In the genomic region with DNA sequence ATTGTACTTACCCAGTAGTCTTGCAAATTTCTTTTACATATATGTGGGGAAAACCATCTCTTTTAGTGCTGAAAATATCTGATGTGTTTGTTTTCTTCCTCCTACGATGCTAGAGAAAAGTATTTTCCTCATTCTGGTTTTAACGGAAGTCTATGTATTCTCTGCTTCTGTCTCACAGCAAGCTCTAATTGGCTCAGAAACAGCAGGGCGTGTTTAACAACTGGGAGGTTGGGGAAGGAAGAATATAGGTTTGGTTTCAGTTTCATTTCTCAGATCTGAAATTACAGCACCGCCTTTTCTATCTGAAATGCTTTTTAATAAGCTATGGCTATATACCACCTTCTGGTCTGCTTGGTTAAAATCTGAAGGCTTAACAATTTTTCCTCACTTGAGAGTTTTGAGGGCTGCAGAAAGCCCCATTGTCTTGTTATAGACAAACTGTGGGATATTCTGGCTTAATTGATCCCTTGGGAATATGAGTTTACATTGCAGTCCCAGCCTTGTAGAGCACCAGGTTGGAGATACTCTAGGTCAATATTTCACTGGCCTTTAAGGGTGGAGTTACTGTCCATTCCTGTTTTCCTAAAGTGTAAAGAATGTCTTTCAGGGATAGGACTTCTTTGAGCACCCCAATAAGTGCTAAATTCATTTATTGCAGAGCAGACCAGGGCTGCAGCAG, we compare ENCODE assay signal across 8 cellular contexts. TPM values are rescaled to one million over a fixed set of nuclear protein-coding genes. Genes with fewer than 3 reads are reported as not detected.
DNase-seq lines count a peak whose midpoint lies in the region; ATAC-seq and TF ChIP-seq lines count a peak whose summit lies in the region.

A gene (minus strand): TSS at position 128 of the 679 bp plus-strand sequence. CDS start 11,882 bp downstream, outside the sequence.

- H3K27ac Mint-ChIP-seq in CD4-positive, CD25-positive, alpha-beta regulatory T cell = peak within 1 kb of the TSS; percentile 89 to 98 (median 95)

- no peak for TF ChIP-seq CTCF in stomach (IDR thresholded peaks at IDR 0.05)

- peaks cover 44% of the 10 kb centered on the region for H3K36me3 Mint-ChIP-seq in CD4-positive, CD25-positive, alpha-beta regulatory T cell

- no peaks in the 10 kb centered on the region for H3K27me3 ChIP-seq in CD4-positive, CD25-positive, alpha-beta regulatory T cell (ENCODE audit: control insufficient read depth, insufficient read depth, low read length)
- H3K27me3 ChIP-seq in effector memory CD4-positive, alpha-beta T cell (replicated peaks; ENCODE audit: control insufficient read depth, insufficient read depth, low read length, poor library complexity, severe bottlenecking) = no peaks in the 10 kb centered on the region
- no peaks in the 10 kb centered on the region for H3K27me3 ChIP-seq in muscle layer of duodenum (ENCODE audit: low read depth, low read length)
- no peaks in the 10 kb centered on the region for H3K27me3 ChIP-seq in stomach

- peak within 1 kb of the TSS; percentile 89 for H3K27ac ChIP-seq in CD4-positive, CD25-positive, alpha-beta regulatory T cell (ENCODE audit: insufficient read depth, low read length, poor library complexity, severe bottlenecking)
- peak within 1 kb of the TSS; percentile 76 for H3K27ac ChIP-seq in effector memory CD4-positive, alpha-beta T cell (ENCODE audit: insufficient read depth, low read length, poor library complexity, severe bottlenecking)
- H3K27ac ChIP-seq in muscle layer of duodenum (ENCODE audit: low read length) = peak within 1 kb of the TSS; percentile 62
- peak within 1 kb of the TSS in 4 of 5 donors; percentile 57 to 80 (median 70) for H3K27ac ChIP-seq in stomach

- H3K4me1 Mint-ChIP-seq in CD4-positive, CD25-positive, alpha-beta regulatory T cell = peaks cover 36 to 56% (median 43%) of the 10 kb centered on the region in 4 donors

- peaks cover 20% of the 10 kb centered on the region for H3K36me3 ChIP-seq in CD4-positive, CD25-positive, alpha-beta regulatory T cell (ENCODE audit: control insufficient read depth, insufficient read depth, low read length)
- H3K36me3 ChIP-seq in effector memory CD4-positive, alpha-beta T cell (ENCODE audit: control insufficient read depth, insufficient read depth, low read length) = no peaks in the 10 kb centered on the region
- no peaks in the 10 kb centered on the region for H3K36me3 ChIP-seq in muscle layer of duodenum (ENCODE audit: control insufficient read depth in 1 of 2, insufficient read depth in 2 of 2, low read length in 2 of 2)
- H3K36me3 ChIP-seq in stomach = peaks cover 0 to 9% (median 7%) of the 10 kb centered on the region in 4 donors

- no peak for TF ChIP-seq POLR2A in stomach (IDR thresholded peaks at IDR 0.05)

- DNase-seq in CD4-positive, CD25-positive, alpha-beta regulatory T cell = peak; percentile 56 to 92 (median 81)
- peak; percentile 15 for DNase-seq in NCI-H510A (lab: John Stamatoyannopoulos, UW)
- peak; percentile 50 to 52 for DNase-seq in activated CD4-positive, alpha-beta T cell treated with anti-CD3 and anti-CD28 coated beads for 4 hours
- DNase-seq in effector memory CD4-positive, alpha-beta T cell = peak; percentile 28 to 58 (median 40)
- DNase-seq in stomach = peak; percentile 51

- peaks cover 0 to 5% of the 10 kb centered on the region in 2 experiments for H3K9me3 ChIP-seq in CD4-positive, CD25-positive, alpha-beta regulatory T cell (ENCODE audit: control insufficient read depth in 2 of 2, low read length in 2 of 2)
- no peaks in the 10 kb centered on the region for H3K9me3 ChIP-seq in effector memory CD4-positive, alpha-beta T cell (ENCODE audit: control insufficient read depth, low read length)
- H3K9me3 ChIP-seq in muscle layer of duodenum (ENCODE audit: control insufficient read depth in 1 of 2, low read length in 2 of 2) (peaks cover 0 to 9% of the 10 kb centered on the region in 2 donors), stomach (peaks cover 0 to 10% (median 6%) of the 10 kb centered on the region in 4 donors)

- H3K4me3 ChIP-seq in CD4-positive, CD25-positive, alpha-beta regulatory T cell (ENCODE audit: low read depth, low read length) = peak within 1 kb of the TSS; percentile 97
- peak within 1 kb of the TSS; percentile 26 for H3K4me3 ChIP-seq in effector memory CD4-positive, alpha-beta T cell (ENCODE audit: insufficient read depth, low read depth, low read length, poor library complexity, severe bottlenecking)
- H3K4me3 ChIP-seq in muscle layer of duodenum (ENCODE audit: low read depth in 1 of 2, low read length in 2 of 2) = peak within 1 kb of the TSS; percentile 75 to 86
- H3K4me3 ChIP-seq in stomach = peak within 1 kb of the TSS; percentile 34 to 53 (median 40)

- H3K4me3 Mint-ChIP-seq in CD4-positive, CD25-positive, alpha-beta regulatory T cell = peak within 1 kb of the TSS; percentile 87 to 91 (median 89)

- no peak for TF ChIP-seq EP300 in stomach (IDR thresholded peaks at IDR 0.05)

- H3K4me1 ChIP-seq in CD4-positive, CD25-positive, alpha-beta regulatory T cell (ENCODE audit: control insufficient read depth, insufficient read depth, low read length, poor library complexity, severe bottlenecking) = peaks cover 39% of the 10 kb centered on the region
- H3K4me1 ChIP-seq in effector memory CD4-positive, alpha-beta T cell (ENCODE audit: control insufficient read depth, insufficient read depth, low read length, poor library complexity, severe bottlenecking) = peaks cover 14% of the 10 kb centered on the region
- peaks cover 5 to 8% of the 10 kb centered on the region in 2 donors for H3K4me1 ChIP-seq in muscle layer of duodenum (ENCODE audit: control insufficient read depth in 1 of 2, insufficient read depth in 2 of 2, low read length in 2 of 2)
- H3K4me1 ChIP-seq in stomach = peaks cover 0 to 26% (median 9%) of the 10 kb centered on the region in 4 donors

- H3K9me3 Mint-ChIP-seq in CD4-positive, CD25-positive, alpha-beta regulatory T cell = peaks cover 0 to 25% (median 16%) of the 10 kb centered on the region in 7 donors

- intact Hi-C loops in stomach (cut with DNase I; ENCODE audit: low total_unique reads) = no loop called here

- H3K27me3 Mint-ChIP-seq in CD4-positive, CD25-positive, alpha-beta regulatory T cell = no peaks in the 10 kb centered on the region

- 2 to 9% (median 5%) methylated on average over 4 of the region's 4 CpGs for WGBS in stomach, 5 donors

- peak; percentile 98 for ATAC-seq in CD4-positive, CD25-positive, alpha-beta regulatory T cell (ENCODE audit: low read depth in 2 of 2)
- ATAC-seq in GM19372 (IDR thresholded peaks at IDR 0.05; ENCODE audit: low read depth, unreplicated experiment) (peak; percentile 100), HG03439 (IDR thresholded peaks at IDR 0.05; ENCODE audit: unreplicated experiment) (peak; percentile 99)

RNA-seq across cellular contexts. Expression of the gene that starts here (rescaled TPM):
- total RNA-seq in CD4-positive, CD25-positive, alpha-beta regulatory T cell = 42.4 TPM
- polyA plus RNA-seq in CD4-positive, CD25-positive, alpha-beta regulatory T cell = 10 to 100 TPM; 27.6 to 34.4 (median 29.0) TPM
- total RNA-seq in stomach = 10 to 100 TPM in 1 of 5 donors, 1 to 10 TPM in 3, under 1 TPM in 1; 0.58 to 11.7 (median 8.8) TPM
- polyA plus RNA-seq in stomach = 1 to 10 TPM; 1.7 to 4.1 (median 3.8) TPM

Comparison
In these comparisons a context has a peak if more than half of its experiments do, and no peak if none do; other contexts are left out.
1. Peak in every context shown above with its lines: DNase-seq, ATAC-seq, H3K4me3 ChIP-seq and H3K27ac ChIP-seq.
2. RNA of the gene that starts here (polyA plus RNA-seq): 27.6 to 34.4 TPM in CD4-positive, CD25-positive, alpha-beta regulatory T cell; 1.7 to 4.1 TPM in stomach; every median in the first group is over 4 times any median in the second.
3. DNase-seq: peak in every context shown above with its lines; median percentile 81 in CD4-positive, CD25-positive, alpha-beta regulatory T cell; 51 in activated CD4-positive, alpha-beta T cell treated with anti-CD3 and anti-CD28 coated beads for 4 hours; 51 in stomach; 40 in effector memory CD4-positive, alpha-beta T cell; 15 in NCI-H510A.
4. H3K4me3 ChIP-seq: peak in every context shown above with its lines; median percentile 97 in CD4-positive, CD25-positive, alpha-beta regulatory T cell; 80 in muscle layer of duodenum; 40 in stomach; 26 in effector memory CD4-positive, alpha-beta T cell.